Comparison of ENCODE assay signal across 10 cellular contexts in the genomic region with DNA sequence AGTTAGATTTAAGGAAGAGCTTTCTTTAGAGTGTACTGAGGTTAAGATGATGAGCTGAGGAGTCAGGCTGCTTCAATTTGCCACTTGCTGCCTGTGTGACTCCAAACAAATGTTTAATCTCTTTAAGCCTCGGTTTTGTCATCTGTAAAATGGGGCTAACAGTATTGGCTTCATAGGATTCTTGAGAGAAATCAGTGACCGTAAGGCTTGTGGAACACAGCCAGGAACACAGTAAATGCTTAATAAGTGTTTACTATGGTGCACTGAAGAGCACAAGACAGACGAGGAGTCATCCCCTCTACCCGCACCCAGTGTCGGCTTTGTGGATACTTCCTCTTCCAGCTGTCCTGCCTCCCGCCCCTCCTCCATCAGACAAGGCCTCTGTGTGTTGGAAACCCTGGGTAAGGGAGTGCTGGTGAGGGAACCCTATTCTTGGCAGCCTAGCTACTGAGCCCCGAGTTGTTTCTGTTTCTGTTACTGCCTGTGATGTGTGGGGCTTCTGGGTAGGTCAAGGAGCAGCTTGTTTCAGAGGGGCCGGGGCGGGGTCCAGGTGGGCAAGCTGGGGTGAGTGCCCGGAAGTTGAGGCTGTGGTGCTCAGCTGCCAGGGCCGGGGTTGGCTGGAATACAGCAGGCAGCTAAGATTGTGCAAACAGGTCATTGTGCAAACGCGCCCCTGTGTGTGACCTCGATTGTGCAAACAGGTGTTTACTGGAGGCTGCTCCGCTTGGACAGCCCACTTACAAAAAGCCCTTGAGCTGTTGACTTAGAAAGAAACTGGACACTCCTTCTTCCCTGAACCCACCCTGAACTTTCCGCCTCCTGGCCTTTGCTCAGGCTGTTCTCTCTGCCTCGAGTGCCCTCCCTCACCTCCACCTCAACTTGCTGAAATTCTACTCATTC. TPM values are rescaled to one million over a fixed set of nuclear protein-coding genes. Genes with fewer than 3 reads are reported as not detected.
DNase-seq lines count a peak whose midpoint lies in the region; TF ChIP-seq lines count a peak whose summit lies in the region.
"Had no signal": no experiment of that assay in that cellular context is flagged by ENCODE, and none has a peak within 500 bp of the region (broad histone marks: within the 10 kb centered on the region; RNA-seq: fewer than 3 reads in every experiment).

No MANE protein-coding gene starts in this region.

- TF ChIP-seq CTCF in RWPE1 (conservative IDR thresholded peaks at IDR 0.05; ENCODE audit: low read depth): no peak

- H3K27me3 Mint-ChIP-seq in activated T-cell treated with anti-CD3 and anti-CD28 coated beads, Interleukin-2, amount 50 U/mL, for 24 hours: peaks cover 7% of the 10 kb centered on the region

- no peaks in the 10 kb centered on the region for H3K36me3 Mint-ChIP-seq in activated T-cell treated with anti-CD3 and anti-CD28 coated beads, Interleukin-2, amount 50 U/mL, for 24 hours (ENCODE audit: low read depth)

- intact Hi-C loops in cardiac septum (cut with DNase I): no loop called here

- H3K4me3 Mint-ChIP-seq in activated T-cell treated with anti-CD3 and anti-CD28 coated beads, Interleukin-2, amount 50 U/mL, for 24 hours: no peak overlapping the region

- no peaks in the 10 kb centered on the region for H3K9me3 Mint-ChIP-seq in activated T-cell treated with anti-CD3 and anti-CD28 coated beads, Interleukin-2, amount 50 U/mL, for 24 hours

- CTCF ChIA-PET in RWPE1 (lab: Yijun Ruan, JAX): interaction anchor here (0.6 kb wide), 1 partner anchor 1126 kb away, joined by 5 read pairs; no protein-coding TSS in a partner anchor

- peaks cover 9% of the 10 kb centered on the region for H3K4me1 Mint-ChIP-seq in activated T-cell treated with anti-CD3 and anti-CD28 coated beads, Interleukin-2, amount 50 U/mL, for 24 hours (ENCODE audit: low read depth)

- H3K27ac ChIP-seq in RWPE1: peak overlapping the region; percentile 45

- no peak overlapping the region for H3K27ac Mint-ChIP-seq in activated T-cell treated with anti-CD3 and anti-CD28 coated beads, Interleukin-2, amount 50 U/mL, for 24 hours

- peak; percentile 80 for DNase-seq in HuH-7 (ENCODE audit: low spot score)
- peak; percentile 10 for DNase-seq in RWPE1 (ENCODE audit: low spot score)
- DNase-seq in cardiac septum (ENCODE audit: low spot score): peak; percentile 94
- peak; percentile 39 for DNase-seq in putamen (ENCODE audit: low spot score)
- no peak for DNase-seq in KG1 (lab: John Stamatoyannopoulos, UW)
- DNase-seq in activated gamma-delta T cell treated with Interleukin-2 at 50 U/mL for 16 hours: no peak
- DNase-seq in activated T-cell treated with anti-CD3 and anti-CD28 coated beads, Interleukin-2, amount 50 U/mL, for 24 hours: no peak
- DNase-seq in central memory CD4-positive, alpha-beta T cell: no peak
- DNase-seq: activated T-cell treated with anti-CD3 and anti-CD28 coated beads for 4 hours, IMR-90 had no signal

- POLR2A ChIA-PET in RWPE1 (lab: Yijun Ruan, JAX; ENCODE audit: low non-redundant PET): interaction anchor here (0.6 kb wide), 1 partner anchor 603 kb away, joined by 6 read pairs; no protein-coding TSS in a partner anchor

RNA-seq across cellular contexts. Expression of a gene that starts 4.0 kb away (rescaled TPM):
- 11.8 TPM for total RNA-seq in cardiac septum
- total RNA-seq: IMR-90 had no signal

RNA-seq across cellular contexts. Expression of a gene that starts 22.5 kb away (rescaled TPM):
- total RNA-seq in cardiac septum: 71.7 TPM

RNA-seq across cellular contexts. Expression of a gene that starts 36.4 kb away (rescaled TPM):
- total RNA-seq in cardiac septum: 3.4 TPM

Comparison
In these comparisons a context has a peak if more than half of its experiments do, and no peak if none do; other contexts are left out.
1. DNase-seq: peak in HuH-7 (single experiment), RWPE1 (single experiment), cardiac septum (single experiment) and putamen (single experiment); none in KG1 (single experiment), activated gamma-delta T cell treated with Interleukin-2 at 50 U/mL for 16 hours (single experiment), activated T-cell treated with anti-CD3 and anti-CD28 coated beads, Interleukin-2, amount 50 U/mL, for 24 hours (single experiment) and central memory CD4-positive, alpha-beta T cell (single experiment).